16 cellular contexts compared by ENCODE assay signal in genomic region chr3:100665230-100665629, GRCh38. TPM values are rescaled to one million over a fixed set of nuclear protein-coding genes. Genes with fewer than 3 reads are reported as not detected.
DNase-seq lines count a peak whose midpoint lies in the region; ATAC-seq and TF ChIP-seq lines count a peak whose summit lies in the region.
"Had no signal": no experiment of that assay in that cellular context is flagged by ENCODE, and none has a peak within 500 bp of the region (broad histone marks: within the 10 kb centered on the region; RNA-seq: fewer than 3 reads in every experiment).

No MANE protein-coding gene starts in this region.

- no peaks in the 10 kb centered on the region for H3K36me3 Mint-ChIP-seq in activated CD4-positive, alpha-beta memory T cell treated with anti-CD3 and anti-CD28 coated beads for 36 hours

- H3K36me3 ChIP-seq in cardiac muscle cell, result peaks cover 58% of the 10 kb centered on the region
- no peaks in the 10 kb centered on the region for H3K36me3 ChIP-seq in left ventricle myocardium inferior
- H3K36me3 ChIP-seq: heart left ventricle, lower lobe of right lung, thoracic aorta had no signal

- H3K27me3 ChIP-seq in cardiac muscle cell (no peaks in the 10 kb centered on the region), left ventricle myocardium inferior (ENCODE audit: low read depth) (peaks cover 2% of the 10 kb centered on the region)
- H3K27me3 ChIP-seq: heart left ventricle had no signal

- H3K4me3 ChIP-seq in cardiac muscle cell (no peak overlapping the region), left ventricle myocardium inferior (no peak overlapping the region)
- H3K4me3 ChIP-seq: heart left ventricle, lower lobe of right lung, thoracic aorta had no signal

- H3K9me3 Mint-ChIP-seq in activated CD4-positive, alpha-beta memory T cell treated with anti-CD3 and anti-CD28 coated beads for 36 hours, result peaks cover 4% of the 10 kb centered on the region

- no peak for TF ChIP-seq CTCF in cardiac muscle cell (IDR thresholded peaks at IDR 0.05; ENCODE audit: low read depth, low read length)
- TF ChIP-seq CTCF in left ventricle myocardium inferior (IDR thresholded peaks at IDR 0.05; ENCODE audit: borderline replicate concordance), result no peak

- H3K4me1 ChIP-seq in cardiac muscle cell (ENCODE audit: low read depth), result no peaks in the 10 kb centered on the region
- no peaks in the 10 kb centered on the region for H3K4me1 ChIP-seq in left ventricle myocardium inferior
- H3K4me1 ChIP-seq: heart left ventricle, lower lobe of right lung had no signal

- intact Hi-C loops in left ventricle myocardium inferior (cut with micrococcal nuclease), result no loop called here
- intact Hi-C loops in activated CD4-positive, alpha-beta memory T cell treated with anti-CD3 and anti-CD28 coated beads for 36 hours (cut with micrococcal nuclease), result loop anchor here (1.0 kb wide), 2 partner anchors 14 to 44 kb away; partner anchors contain the start of gene TFG

- H3K27ac ChIP-seq in cardiac muscle cell (peak overlapping the region; percentile 2), left ventricle myocardium inferior (replicated peaks) (no peak overlapping the region)
- H3K27ac ChIP-seq: heart left ventricle, lower lobe of right lung, thoracic aorta had no signal

- CTCF ChIA-PET in activated CD4-positive, alpha-beta memory T cell treated with anti-CD3 and anti-CD28 coated beads for 36 hours (lab: Charles Lee), result no interaction called here

- H3K4me3 Mint-ChIP-seq in activated CD4-positive, alpha-beta memory T cell treated with anti-CD3 and anti-CD28 coated beads for 36 hours, result peak overlapping the region; percentile 21
- H3K4me3 Mint-ChIP-seq: activated B cell treated with CpG ODN at 0.5 μM for 24 hours had no signal

- peaks cover 21% of the 10 kb centered on the region for H3K4me1 Mint-ChIP-seq in activated CD4-positive, alpha-beta memory T cell treated with anti-CD3 and anti-CD28 coated beads for 36 hours (ENCODE audit: low read depth)
- H3K4me1 Mint-ChIP-seq: activated B cell treated with CpG ODN at 0.5 μM for 24 hours had no signal

- H3K27me3 Mint-ChIP-seq in activated CD4-positive, alpha-beta memory T cell treated with anti-CD3 and anti-CD28 coated beads for 36 hours, result no peaks in the 10 kb centered on the region

- POLR2A ChIA-PET in activated CD4-positive, alpha-beta memory T cell treated with anti-CD3 and anti-CD28 coated beads for 36 hours (lab: Charles Lee), result interaction anchor here (1.2 kb wide), 1 partner anchor 20 kb away, joined by 3 read pairs; no protein-coding TSS in a partner anchor

- peak overlapping the region; percentile 45 for H3K27ac Mint-ChIP-seq in activated CD4-positive, alpha-beta memory T cell treated with anti-CD3 and anti-CD28 coated beads for 36 hours
- H3K27ac Mint-ChIP-seq: activated B cell treated with CpG ODN at 0.5 μM for 24 hours had no signal

- no peak for ATAC-seq in HG03378 (IDR thresholded peaks at IDR 0.05; ENCODE audit: unreplicated experiment)
- ATAC-seq: heart left ventricle, lower lobe of right lung had no signal

- peak in 1 of 2 donors; percentile 5 for DNase-seq in cardiac muscle cell (ENCODE audit: low read depth in 1 of 2, low spot score in 1 of 2)
- DNase-seq in left ventricle myocardium inferior, result no peak
- DNase-seq in activated CD4-positive, alpha-beta memory T cell treated with anti-CD3 and anti-CD28 coated beads for 36 hours, result peak; percentile 57
- peak; percentile 55 for DNase-seq in foreskin melanocyte
- no peak for DNase-seq in hepatic stellate cell (ENCODE audit: low spot score)
- DNase-seq in NCI-H748 (lab: John Stamatoyannopoulos, UW; ENCODE audit: unreplicated experiment), result no peak
- DNase-seq in hypothalamus (lab: John Stamatoyannopoulos, UW), result no peak
- DNase-seq: activated B cell treated with CpG ODN at 0.5 μM for 24 hours, heart left ventricle, lower lobe of right lung, NCI-H1417 treated with DMSO at 0.1 percent for 48 hours, NCI-H526 treated with DMSO at 0.1 percent for 48 hours had no signal

- H3K9me3 ChIP-seq in cardiac muscle cell (ENCODE audit: low read depth) (no peaks in the 10 kb centered on the region), left ventricle myocardium inferior (replicated peaks) (peaks cover 11% of the 10 kb centered on the region)
- H3K9me3 ChIP-seq: lower lobe of right lung, thoracic aorta had no signal

RNA-seq across cellular contexts. Expression of gene TFG, which starts 44.1 kb away (rescaled TPM):
- total RNA-seq in cardiac muscle cell (136 and 187 TPM in 2 replicates), left ventricle myocardium inferior (114 TPM)
- polyA plus RNA-seq in cardiac muscle cell, result 314 and 365 TPM in 2 replicates
- total RNA-seq in activated CD4-positive, alpha-beta memory T cell treated with anti-CD3 and anti-CD28 coated beads for 36 hours, result 10 to 100 TPM; 55.5 to 60.3 TPM

RNA-seq across cellular contexts. Expression of gene ADGRG7, which starts 55.8 kb away (rescaled TPM):
- 43.2 and 46.5 TPM in 2 replicates for total RNA-seq in cardiac muscle cell
- polyA plus RNA-seq in cardiac muscle cell, result 38.6 and 49.4 TPM in 2 replicates
- total RNA-seq in left ventricle myocardium inferior, result not detected
- not detected for total RNA-seq in activated CD4-positive, alpha-beta memory T cell treated with anti-CD3 and anti-CD28 coated beads for 36 hours
- total RNA-seq: activated B cell treated with CpG ODN at 0.5 μM for 24 hours, astrocyte, lower lobe of right lung, posterior vena cava, thoracic aorta had no signal
- polyA plus RNA-seq: heart left ventricle had no signal

Comparison
In these comparisons a context has a peak if more than half of its experiments do, and no peak if none do; other contexts are left out.
1. RNA of gene ADGRG7, which starts 55.8 kb away (total RNA-seq): 43.2 to 46.5 TPM in cardiac muscle cell; not detected in left ventricle myocardium inferior (single experiment) and not detected in activated CD4-positive, alpha-beta memory T cell treated with anti-CD3 and anti-CD28 coated beads for 36 hours; every median in the first group is over 10 times any median in the second.
2. DNase-seq: peak in activated CD4-positive, alpha-beta memory T cell treated with anti-CD3 and anti-CD28 coated beads for 36 hours (single experiment) and foreskin melanocyte (single experiment); none in left ventricle myocardium inferior (single experiment), hepatic stellate cell (single experiment), NCI-H748 (single experiment) and hypothalamus (0 of 51).